10 cellular contexts compared by ENCODE assay signal in the genomic region with DNA sequence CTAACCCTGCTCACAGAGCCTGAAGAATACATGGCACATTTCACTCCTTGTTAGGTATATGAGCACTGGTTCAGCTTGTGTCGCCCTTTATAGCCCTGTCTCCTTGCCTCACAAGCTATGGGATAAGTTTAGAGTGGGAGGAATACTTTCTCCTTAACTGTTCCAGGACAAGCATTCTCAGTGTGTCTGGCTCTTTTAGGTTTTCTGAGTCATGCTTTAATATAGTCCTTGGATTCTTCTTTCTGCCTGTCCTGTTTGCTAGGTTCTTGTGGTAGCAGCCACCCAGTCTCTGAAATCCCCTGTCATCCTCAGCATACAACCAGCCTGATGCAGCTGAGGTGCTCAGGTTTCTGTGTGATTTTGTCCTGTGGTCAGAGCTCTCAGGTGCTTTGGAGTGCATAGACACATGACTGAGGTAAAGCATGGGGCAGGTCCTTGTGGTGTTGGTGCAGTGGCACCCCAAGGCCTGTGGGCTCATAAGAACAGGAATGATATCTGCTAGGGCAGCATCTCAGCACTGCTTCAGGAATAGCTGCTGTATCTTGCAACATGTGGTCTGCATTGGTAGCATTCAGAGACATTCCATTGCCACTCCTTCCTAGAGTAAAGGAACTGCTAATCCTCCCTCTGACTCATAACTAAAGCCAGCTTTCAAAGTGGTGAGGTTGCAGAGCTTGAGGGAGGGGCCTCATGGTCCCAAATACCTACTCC. TPM values are rescaled to one million over a fixed set of nuclear protein-coding genes. Genes with fewer than 3 reads are reported as not detected.
A peak's percentile ranks its signal among the peaks of the same experiment; 100 is the strongest.
DNase-seq lines count a peak whose midpoint lies in the region; ATAC-seq and TF ChIP-seq lines count a peak whose summit lies in the region.
"Had no signal": no experiment of that assay in that cellular context is flagged by ENCODE, and none has a peak within 500 bp of the region (broad histone marks: within the 10 kb centered on the region; RNA-seq: fewer than 3 reads in every experiment).

No MANE protein-coding gene starts in this region.

- peaks cover 3 to 10% of the 10 kb centered on the region in 2 donors for H3K9me3 Mint-ChIP-seq in stimulated activated naive B cell treated with anti-CD40 and anti-IgM and Interleukin-4, amounts not matched to agents 10 μg/mL and 1 μg/mL and 100 μg/mL, for 72 hours
- H3K9me3 Mint-ChIP-seq: T-helper 1 cell treated with Interleukin-12 subunit alpha and Interleukin-12 subunit beta and Interleukin-4 antibody, amounts not matched to agents 30 μg/mL and 1 μg/mL, for 36 hours had no signal

- peaks cover 5% of the 10 kb centered on the region; the same call in 1 of the 2 replicates for H3F3A ChIP-seq in MM.1S (ENCODE audit: insufficient read depth, low read length)

- H3K4me1 Mint-ChIP-seq in stimulated activated naive B cell treated with anti-CD40 and anti-IgM and Interleukin-4, amounts not matched to agents 10 μg/mL and 1 μg/mL and 100 μg/mL, for 72 hours = no peaks in the 10 kb centered on the region

- H3K79me2 ChIP-seq in MM.1S (ENCODE audit: low read length) = no peaks in the 10 kb centered on the region

- DNase-seq in ELF-1 (ENCODE audit: low read depth, low spot score) (peak; percentile 64), MM.1S (peak; percentile 65), prostate gland (ENCODE audit: low spot score) (peak; percentile 32), CD1c-positive myeloid dendritic cell (ENCODE audit: extremely low spot score) (no peak), NCI-H2196 (lab: John Stamatoyannopoulos, UW; ENCODE audit: unreplicated experiment) (no peak)
- no peak for DNase-seq in stimulated activated naive B cell treated with anti-CD40 and anti-IgM and Interleukin-4, amounts not matched to agents 10 μg/mL and 1 μg/mL and 100 μg/mL, for 72 hours
- DNase-seq: NCI-H2171 had no signal

- H3K4me2 ChIP-seq in MM.1S (ENCODE audit: low read depth, low read length) = peak overlapping the region; percentile 18

- H3K27ac Mint-ChIP-seq in stimulated activated naive B cell treated with anti-CD40 and anti-IgM and Interleukin-4, amounts not matched to agents 10 μg/mL and 1 μg/mL and 100 μg/mL, for 72 hours = no peak overlapping the region
- H3K27ac Mint-ChIP-seq: T-helper 1 cell treated with Interleukin-12 subunit alpha and Interleukin-12 subunit beta and Interleukin-4 antibody, amounts not matched to agents 30 μg/mL and 1 μg/mL, for 36 hours had no signal

- H3K4me1 ChIP-seq in MM.1S (ENCODE audit: low read length) (peaks cover 21% of the 10 kb centered on the region), esophagus (ENCODE audit: control insufficient read depth in 2 of 2, insufficient read depth in 2 of 2, low read length in 1 of 2) (peaks cover 0 to 2% of the 10 kb centered on the region in 2 donors), prostate gland (replicated peaks) (no peaks in the 10 kb centered on the region)

- H3K4me3 Mint-ChIP-seq in stimulated activated naive B cell treated with anti-CD40 and anti-IgM and Interleukin-4, amounts not matched to agents 10 μg/mL and 1 μg/mL and 100 μg/mL, for 72 hours = no peak overlapping the region
- H3K4me3 Mint-ChIP-seq: T-helper 1 cell treated with Interleukin-12 subunit alpha and Interleukin-12 subunit beta and Interleukin-4 antibody, amounts not matched to agents 30 μg/mL and 1 μg/mL, for 36 hours had no signal

- no peaks in the 10 kb centered on the region for H3K36me3 ChIP-seq in MM.1S (replicated peaks; ENCODE audit: insufficient read depth, low read length)
- no peaks in the 10 kb centered on the region for H3K36me3 ChIP-seq in esophagus (ENCODE audit: control insufficient read depth in 2 of 2, insufficient read depth in 2 of 2, low read length in 1 of 2)
- H3K36me3 ChIP-seq in prostate gland = no peaks in the 10 kb centered on the region

- peaks cover 0 to 2% of the 10 kb centered on the region in 2 donors for H3K36me3 Mint-ChIP-seq in stimulated activated naive B cell treated with anti-CD40 and anti-IgM and Interleukin-4, amounts not matched to agents 10 μg/mL and 1 μg/mL and 100 μg/mL, for 72 hours

- H3K9ac ChIP-seq in MM.1S (ENCODE audit: low read length) = no peak overlapping the region

- no peaks in the 10 kb centered on the region for H3K27me3 ChIP-seq in MM.1S (replicated peaks; ENCODE audit: insufficient read depth, low read length)
- H3K27me3 ChIP-seq in esophagus (ENCODE audit: control insufficient read depth in 1 of 2, insufficient read depth in 2 of 2, low read length in 2 of 2) = no peaks in the 10 kb centered on the region
- H3K27me3 ChIP-seq in prostate gland (replicated peaks; ENCODE audit: insufficient read depth) = no peaks in the 10 kb centered on the region

- H3K27ac ChIP-seq in MM.1S (ENCODE audit: low read length) (peak overlapping the region; percentile 73), esophagus (ENCODE audit: low read depth in 2 of 2, low read length in 1 of 2) (peak overlapping the region; percentile 92 to 98), prostate gland (peak overlapping the region in 1 of 2 donors; percentile 48)

- peaks cover 14 to 19% of the 10 kb centered on the region in 2 donors for H3K27me3 Mint-ChIP-seq in stimulated activated naive B cell treated with anti-CD40 and anti-IgM and Interleukin-4, amounts not matched to agents 10 μg/mL and 1 μg/mL and 100 μg/mL, for 72 hours

- H3K9me3 ChIP-seq in MM.1S (replicated peaks; ENCODE audit: insufficient read depth, low read length) (no peaks in the 10 kb centered on the region), esophagus (ENCODE audit: control insufficient read depth in 2 of 2, insufficient read depth in 1 of 2, low read depth in 1 of 2, low read length in 1 of 2) (no peaks in the 10 kb centered on the region), prostate gland (no peaks in the 10 kb centered on the region)

- no peak overlapping the region for H3K4me3 ChIP-seq in MM.1S (ENCODE audit: low read length)
- H3K4me3 ChIP-seq in esophagus (ENCODE audit: low read depth in 1 of 2, low read length in 2 of 2) = no peak overlapping the region
- H3K4me3 ChIP-seq in prostate gland = no peak overlapping the region

- H4K20me1 ChIP-seq in MM.1S (ENCODE audit: insufficient read depth, low read length) = no peaks in the 10 kb centered on the region

- no peak overlapping the region for H2AFZ ChIP-seq in MM.1S (ENCODE audit: low read length)

- ATAC-seq in HG02610 (IDR thresholded peaks at IDR 0.05; ENCODE audit: unreplicated experiment) = no peak
- no peak for ATAC-seq in stimulated activated naive B cell treated with anti-CD40 and anti-IgM and Interleukin-4, amounts not matched to agents 10 μg/mL and 1 μg/mL and 100 μg/mL, for 72 hours (replicated peaks)

- WGBS in esophagus, 2 donors = 39 to 69% methylated on average over 1 of the region's 1 CpG
- 50% methylated on average over 1 of the region's 1 CpG for WGBS in prostate gland

- no peaks in the 10 kb centered on the region for H3K9me2 ChIP-seq in MM.1S (replicated peaks; ENCODE audit: insufficient read depth, low read length)

- intact Hi-C loops in prostate gland (cut with DNase I) = no loop called here

- TF ChIP-seq POLR2A in prostate gland (IDR thresholded peaks at IDR 0.05) = no peak

- TF ChIP-seq CTCF in MM.1S (IDR thresholded peaks at IDR 0.05; ENCODE audit: low read length) (no peak), prostate gland (IDR thresholded peaks at IDR 0.05) (no peak)

RNA-seq across cellular contexts. Expression of a gene that starts 14.2 kb away (rescaled TPM):
- polyA plus RNA-seq in esophagus = 1 to 10 TPM; 2.2 to 6.7 TPM
- 1 to 10 TPM; 6.4 to 6.6 TPM for total RNA-seq in prostate gland

RNA-seq across cellular contexts. Expression of a gene that starts 58.2 kb away (rescaled TPM):
- polyA plus RNA-seq in esophagus = 1 to 10 TPM; 1.3 to 1.8 TPM
- under 1 TPM in 1 of 2 donors, not detected in 1; 0.74 TPM for total RNA-seq in prostate gland

Comparison
In these comparisons a context has a peak if more than half of its experiments do, and no peak if none do; other contexts are left out.
1. DNase-seq: peak in ELF-1 (single experiment), MM.1S (single experiment) and prostate gland (single experiment); none in stimulated activated naive B cell treated with anti-CD40 and anti-IgM and Interleukin-4, amounts not matched to agents 10 μg/mL and 1 μg/mL and 100 μg/mL, for 72 hours (single experiment), CD1c-positive myeloid dendritic cell (single experiment) and NCI-H2196 (single experiment).